In genomic region chrX:153775631-153776595, GRCh38 we compare ENCODE assay signal across 18 cellular contexts. TPM values are rescaled to one million over a fixed set of nuclear protein-coding genes. Genes with fewer than 3 reads are reported as not detected.
A peak's percentile ranks its signal among the peaks of the same experiment; 100 is the strongest.
DNase-seq lines count a peak whose midpoint lies in the region; ATAC-seq, FAIRE-seq and TF ChIP-seq lines count a peak whose summit lies in the region.
"Had no signal": no experiment of that assay in that cellular context is flagged by ENCODE, and none has a peak within 500 bp of the region (broad histone marks: within the 10 kb centered on the region; RNA-seq: fewer than 3 reads in every experiment).

No MANE protein-coding gene starts in this region.

- no peak for FAIRE-seq in kidney (lab: Jason Lieb, UNC)
- FAIRE-seq: A204.1, TTC549 had no signal

- H4K8ac ChIP-seq in IMR-90 (ENCODE audit: low read depth in 2 of 2, low read length in 2 of 2) = no peak overlapping the region

- no peaks in the 10 kb centered on the region for H4K20me1 ChIP-seq in IMR-90 (ENCODE audit: insufficient read depth, low read length)

- H3K9me1 ChIP-seq in IMR-90 (ENCODE audit: insufficient read depth, low read length) = no peaks in the 10 kb centered on the region

- no peak overlapping the region for H2BK15ac ChIP-seq in IMR-90 (ENCODE audit: low read depth, low read length)

- no peak overlapping the region for H3K27ac ChIP-seq in IMR-90 (ENCODE audit: insufficient read depth, low read length)
- no peak overlapping the region for H3K27ac ChIP-seq in kidney (ENCODE audit: low read depth in 2 of 2, low read length in 2 of 2)
- no peak overlapping the region for H3K27ac ChIP-seq in vagina
- H3K27ac ChIP-seq: HL-60, neural progenitor cell had no signal

- H2BK120ac ChIP-seq in IMR-90 (ENCODE audit: low read depth, low read length) = no peak overlapping the region

- H3K4me1 ChIP-seq in IMR-90 (ENCODE audit: control insufficient read depth, insufficient read depth, low read length) (no peaks in the 10 kb centered on the region), kidney (ENCODE audit: control insufficient read depth in 1 of 2, insufficient read depth in 1 of 2, low read depth in 1 of 2, low read length in 2 of 2) (no peaks in the 10 kb centered on the region), vagina (peaks cover 8% of the 10 kb centered on the region)
- H3K4me1 ChIP-seq: neural progenitor cell had no signal

- no peak overlapping the region for H3K4ac ChIP-seq in IMR-90 (ENCODE audit: low read depth, low read length)

- H4K5ac ChIP-seq in IMR-90 (ENCODE audit: low read depth, low read length) = no peak overlapping the region

- CTCF ChIA-PET in IMR-90 (lab: Yijun Ruan, JAX) = no interaction called here

- H2AK5ac ChIP-seq in IMR-90 (ENCODE audit: low read depth, low read length) = no peak overlapping the region

- ATAC-seq in IMR-90 (ENCODE audit: low read depth) = no peak
- ATAC-seq: effector memory CD8-positive, alpha-beta T cell; left lobe of liver had no signal

- no peak overlapping the region for H3K4me2 ChIP-seq in IMR-90 (ENCODE audit: low read depth, low read length)
- H3K4me2 ChIP-seq: neural progenitor cell had no signal

- TF ChIP-seq POLR2A in IMR-90 (IDR thresholded peaks at IDR 0.05; ENCODE audit: low read depth, low read length) = no peak
- no peak for TF ChIP-seq POLR2A in vagina (IDR thresholded peaks at IDR 0.05)

- no peak overlapping the region for H3K14ac ChIP-seq in IMR-90 (replicated peaks; ENCODE audit: low read depth, low read length)

- no peak overlapping the region for H4K91ac ChIP-seq in IMR-90 (ENCODE audit: insufficient read depth, low read depth, low read length)

- dilution Hi-C loops in IMR-90 (cut with HindIII; ENCODE audit: low sequenced_read_pairs, unreplicated experiment) = no loop called here

- peak; percentile 12 for DNase-seq in activated CD8-positive, alpha-beta memory T cell treated with anti-CD3 and anti-CD28 coated beads, Interleukin-2, amount 50 U/mL, for 4 hours
- no peak for DNase-seq in activated CD8-positive, alpha-beta memory T cell treated with anti-CD3 and anti-CD28 coated beads, Interleukin-2, amount 50 U/mL, for 48 hours
- no peak for DNase-seq in IMR-90
- DNase-seq in kidney = peak; percentile 68
- no peak for DNase-seq in NCI-H510A treated with DMSO at 0.1 percent for 48 hours (lab: John Stamatoyannopoulos, UW)
- DNase-seq in vagina (ENCODE audit: extremely low spot score in 2 of 2) = no peak
- DNase-seq: activated CD4-positive, alpha-beta T cell treated with anti-CD3 and anti-CD28 coated beads for 4 hours; activated naive CD4-positive, alpha-beta T cell; cerebellar nuclear complex; effector memory CD8-positive, alpha-beta T cell; NCI-H187; stimulated activated CD4-positive, alpha-beta T cell treated with anti-CD3 and anti-CD28 coated beads, Interleukin-4, amount 100 ng/mL, for 4 hours had no signal

- no peak overlapping the region for H2AK9ac ChIP-seq in IMR-90 (replicated peaks; ENCODE audit: low read depth, low read length, poor library complexity)

- 71% methylated on average over 8 of the region's 49 CpGs; no CpG with 5 or more reads in 1 of the 2 experiments for WGBS in IMR-90 (ENCODE audit: extremely low coverage in 2 of 2, insufficient read length in 1 of 2), 2 experiments

- H3K18ac ChIP-seq in IMR-90 (ENCODE audit: low read depth, low read length) = no peak overlapping the region

- no peak for TF ChIP-seq RAD21 in IMR-90 (IDR thresholded peaks at IDR 0.05; ENCODE audit: low read length)

- H2BK5ac ChIP-seq in IMR-90 (ENCODE audit: low read depth, low read length, poor library complexity, severe bottlenecking) = no peak overlapping the region

- H3K27me3 ChIP-seq in IMR-90 (ENCODE audit: control insufficient read depth, insufficient read depth, low read length) = no peaks in the 10 kb centered on the region
- H3K27me3 ChIP-seq in vagina = no peaks in the 10 kb centered on the region
- H3K27me3 ChIP-seq: neural progenitor cell had no signal

- H3K4me3 ChIP-seq in IMR-90 (ENCODE audit: insufficient read depth, low read depth, low read length) (no peak overlapping the region), kidney (ENCODE audit: low read length in 2 of 2) (no peak overlapping the region), vagina (no peak overlapping the region)
- H3K4me3 ChIP-seq: neural progenitor cell had no signal

- no peaks in the 10 kb centered on the region for H3K79me1 ChIP-seq in IMR-90 (ENCODE audit: low read depth in 1 of 2, low read length in 2 of 2)

- in situ Hi-C loops in IMR-90 (cut with MboI; ENCODE audit: low sequenced_read_pairs) = no loop called here

- no peaks in the 10 kb centered on the region; the same call in 1 of the 2 replicates for H3K9me3 ChIP-seq in IMR-90 (ENCODE audit: control insufficient read depth, insufficient read depth, low read length)
- no peaks in the 10 kb centered on the region for H3K9me3 ChIP-seq in kidney (ENCODE audit: control insufficient read depth in 1 of 2, low read length in 2 of 2)
- no peaks in the 10 kb centered on the region for H3K9me3 ChIP-seq in vagina

- no peak overlapping the region for H3K56ac ChIP-seq in IMR-90 (ENCODE audit: extremely low read depth, insufficient read depth, low read length)

- no peak overlapping the region for H2BK20ac ChIP-seq in IMR-90 (ENCODE audit: low read depth, low read length)

- no peak overlapping the region for H3K23ac ChIP-seq in IMR-90 (ENCODE audit: low read depth, low read length)

- POLR2A ChIA-PET in IMR-90 (lab: Charles Lee; ENCODE audit: unreplicated experiment) = no interaction called here

- no TSS peak for BruUV-seq in IMR-90 (replicated peaks; lab: Mats Ljungman, UMichigan)

- H3K9ac ChIP-seq in IMR-90 (ENCODE audit: low read depth, low read length) (no peak overlapping the region), kidney (ENCODE audit: low read length in 2 of 2) (no peak overlapping the region)
- H3K9ac ChIP-seq: neural progenitor cell had no signal

- H3K36me3 ChIP-seq in IMR-90 (ENCODE audit: control insufficient read depth, insufficient read depth, low read length) (peaks cover 4% of the 10 kb centered on the region; the same call in 1 of the 2 replicates), kidney (ENCODE audit: control insufficient read depth in 1 of 2, insufficient read depth in 2 of 2, low read length in 2 of 2) (no peaks in the 10 kb centered on the region), vagina (no peaks in the 10 kb centered on the region)
- H3K36me3 ChIP-seq: neural progenitor cell had no signal

- no peak for TF ChIP-seq CTCF in IMR-90 (conservative IDR thresholded peaks at IDR 0.05; ENCODE audit: low read depth, low read length)
- TF ChIP-seq CTCF in kidney (IDR thresholded peaks at IDR 0.05; ENCODE audit: borderline replicate concordance, extremely low read depth, insufficient read depth) = no peak
- TF ChIP-seq CTCF in vagina (IDR thresholded peaks at IDR 0.05) = no peak

- peak overlapping the region; percentile 11 for H2AFZ ChIP-seq in IMR-90 (replicated peaks; ENCODE audit: low read length, poor library complexity)
- H2AFZ ChIP-seq: neural progenitor cell had no signal

- intact Hi-C loops in IMR-90 (cut with micrococcal nuclease) (no loop called here), kidney (cut with DNase I) (no loop called here), vagina (cut with DNase I) (no loop called here)

TF ChIP-seq in IMR-90, 13 proteins besides CTCF, POLR2A, EP300 and RAD21 (continues in another document):
- TF ChIP-seq CHD1 (IDR thresholded peaks at IDR 0.05; ENCODE audit: low read depth, low read length) (no peak), BHLHE40 (IDR thresholded peaks at IDR 0.05; ENCODE audit: low read depth, low read length) (no peak), RCOR1 (IDR thresholded peaks at IDR 0.05; ENCODE audit: insufficient replicate concordance, low read length) (no peak), USF2 (IDR thresholded peaks at IDR 0.05; ENCODE audit: low read depth, low read length) (no peak), MXI1 (IDR thresholded peaks at IDR 0.05; ENCODE audit: borderline replicate concordance, low read depth, low read length) (no peak)

RNA-seq across cellular contexts. Expression of gene SRPK3, which starts 4.9 kb away (rescaled TPM):
- total RNA-seq in IMR-90 (2012; rRNA removed) (0.36 and 0.56 TPM in 2 replicates), kidney (1.1 TPM), vagina (0.25 TPM)
- polyA plus RNA-seq in IMR-90 (2012; rRNA removed) (0.34 and 0.70 TPM in 2 replicates), kidney (ENCODE audit: insufficient read depth, low read depth, low replicate concordance) (0.58 TPM)
- 0.32 and 1.1 TPM in 2 replicates for polyA plus RNA-seq in IMR-90 (2012; cell fraction: cytosol; rRNA removed)
- polyA plus RNA-seq in IMR-90 (2012; cell fraction: nucleus; rRNA removed; ENCODE audit: low replicate concordance) = 2.9 and 5.6 TPM in 2 replicates
- total RNA-seq: glomerular endothelial cell, left lobe of liver had no signal

RNA-seq across cellular contexts. Expression of gene PLXNB3, which starts 11.9 kb away (rescaled TPM):
- total RNA-seq in IMR-90 (2012; rRNA removed) (0.36 and 1.7 TPM in 2 replicates), kidney (5.6 TPM), vagina (36.1 TPM)
- polyA plus RNA-seq in IMR-90 (2012; rRNA removed) (22.3 and 26.9 TPM in 2 replicates), kidney (ENCODE audit: insufficient read depth, low read depth, low replicate concordance) (2.2 TPM)
- 9.9 and 21.3 TPM in 2 replicates for polyA plus RNA-seq in IMR-90 (2012; cell fraction: cytosol; rRNA removed)
- polyA plus RNA-seq in IMR-90 (2012; cell fraction: nucleus; rRNA removed; ENCODE audit: low replicate concordance) = 117 and 388 TPM in 2 replicates

RNA-seq across cellular contexts. Expression of gene IDH3G, which starts 18.3 kb away (rescaled TPM):
- 75.8 and 79.4 TPM in 2 replicates for total RNA-seq in IMR-90 (2012; rRNA removed)
- polyA plus RNA-seq in IMR-90 (2012; rRNA removed) = 85.7 and 95.0 TPM in 2 replicates
- 67.0 and 200 TPM in 2 replicates for polyA plus RNA-seq in IMR-90 (2012; cell fraction: cytosol; rRNA removed)
- polyA plus RNA-seq in IMR-90 (2012; cell fraction: nucleus; rRNA removed; ENCODE audit: low replicate concordance) = 164 and 364 TPM in 2 replicates
- 62.1 TPM for total RNA-seq in kidney
- polyA plus RNA-seq in kidney (ENCODE audit: insufficient read depth, low read depth, low replicate concordance) = 100 TPM
- 118 TPM for total RNA-seq in vagina

RNA-seq across cellular contexts. Expression of gene SSR4, which starts 18.6 kb away (rescaled TPM):
- 118 and 141 TPM in 2 replicates for total RNA-seq in IMR-90 (2012; rRNA removed)
- polyA plus RNA-seq in IMR-90 (2012; rRNA removed) = 480 and 481 TPM in 2 replicates
- 329 and 598 TPM in 2 replicates for polyA plus RNA-seq in IMR-90 (2012; cell fraction: cytosol; rRNA removed)
- polyA plus RNA-seq in IMR-90 (2012; cell fraction: nucleus; rRNA removed; ENCODE audit: low replicate concordance) = 171 and 243 TPM in 2 replicates
- total RNA-seq in kidney = 226 TPM
- 473 TPM for polyA plus RNA-seq in kidney (ENCODE audit: insufficient read depth, low read depth, low replicate concordance)
- total RNA-seq in vagina = 250 TPM

RNA-seq across cellular contexts. Expression of gene ABCD1, which starts 51.3 kb away (rescaled TPM):
- total RNA-seq in IMR-90 (2012; rRNA removed) = 4.3 and 4.7 TPM in 2 replicates
- polyA plus RNA-seq in IMR-90 (2012; rRNA removed) = 7.0 and 8.3 TPM in 2 replicates
- polyA plus RNA-seq in IMR-90 (2012; cell fraction: cytosol; rRNA removed) = 7.5 and 11.5 TPM in 2 replicates
- 11.4 and 27.2 TPM in 2 replicates for polyA plus RNA-seq in IMR-90 (2012; cell fraction: nucleus; rRNA removed; ENCODE audit: low replicate concordance)
- total RNA-seq in kidney = 13.7 TPM
- polyA plus RNA-seq in kidney (ENCODE audit: insufficient read depth, low read depth, low replicate concordance) = 5.2 TPM
- total RNA-seq in vagina = 11.0 TPM

Comparison
In these comparisons a context has a peak if more than half of its experiments do, and no peak if none do; other contexts are left out.
1. DNase-seq: peak in activated CD8-positive, alpha-beta memory T cell treated with anti-CD3 and anti-CD28 coated beads, Interleukin-2, amount 50 U/mL, for 4 hours (single experiment) and kidney (single experiment); none in activated CD8-positive, alpha-beta memory T cell treated with anti-CD3 and anti-CD28 coated beads, Interleukin-2, amount 50 U/mL, for 48 hours (single experiment), IMR-90 (single experiment), NCI-H510A treated with DMSO at 0.1 percent for 48 hours (single experiment) and vagina (0 of 2).